ENCODE assay signal across 1 cellular context in the genomic region with DNA sequence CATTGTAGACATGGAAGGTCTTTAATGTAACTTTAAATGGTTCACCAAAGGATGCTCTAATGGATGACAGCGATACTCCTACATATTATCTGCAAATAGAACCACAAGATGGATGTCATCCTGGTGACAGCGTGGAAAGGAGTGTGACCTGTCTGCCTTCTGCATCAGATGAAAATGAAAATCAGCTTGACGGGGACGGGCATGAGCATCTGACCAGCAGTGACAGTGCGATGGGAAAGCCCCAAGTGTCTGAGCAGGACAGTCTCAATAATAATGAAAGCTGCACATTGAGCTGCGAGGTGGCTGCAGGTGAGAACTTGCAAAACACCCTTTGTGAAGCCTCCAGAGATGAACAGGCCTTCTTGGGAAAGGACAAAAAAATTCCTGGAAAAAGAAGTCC.
TF ChIP-seq lines count a peak whose summit lies in the region.

No MANE protein-coding gene starts in this region.

TF ChIP-seq in HepG2, 621 proteins besides CTCF, POLR2A, EP300 and RAD21:
- TF ChIP-seq, protein P1, sequence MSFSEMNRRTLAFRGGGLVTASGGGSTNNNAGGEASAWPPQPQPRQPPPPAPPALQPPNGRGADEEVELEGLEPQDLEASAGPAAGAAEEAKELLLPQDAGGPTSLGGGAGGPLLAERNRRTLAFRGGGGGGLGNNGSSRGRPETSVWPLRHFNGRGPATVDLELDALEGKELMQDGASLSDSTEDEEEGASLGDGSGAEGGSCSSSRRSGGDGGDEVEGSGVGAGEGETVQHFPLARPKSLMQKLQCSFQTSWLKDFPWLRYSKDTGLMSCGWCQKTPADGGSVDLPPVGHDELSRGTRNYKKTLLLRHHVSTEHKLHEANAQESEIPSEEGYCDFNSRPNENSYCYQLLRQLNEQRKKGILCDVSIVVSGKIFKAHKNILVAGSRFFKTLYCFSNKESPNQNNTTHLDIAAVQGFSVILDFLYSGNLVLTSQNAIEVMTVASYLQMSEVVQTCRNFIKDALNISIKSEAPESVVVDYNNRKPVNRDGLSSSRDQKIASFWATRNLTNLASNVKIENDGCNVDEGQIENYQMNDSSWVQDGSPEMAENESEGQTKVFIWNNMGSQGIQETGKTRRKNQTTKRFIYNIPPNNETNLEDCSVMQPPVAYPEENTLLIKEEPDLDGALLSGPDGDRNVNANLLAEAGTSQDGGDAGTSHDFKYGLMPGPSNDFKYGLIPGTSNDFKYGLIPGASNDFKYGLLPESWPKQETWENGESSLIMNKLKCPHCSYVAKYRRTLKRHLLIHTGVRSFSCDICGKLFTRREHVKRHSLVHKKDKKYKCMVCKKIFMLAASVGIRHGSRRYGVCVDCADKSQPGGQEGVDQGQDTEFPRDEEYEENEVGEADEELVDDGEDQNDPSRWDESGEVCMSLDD (CRISPR knock-in tag; IDR thresholded peaks at IDR 0.05; ENCODE audit: borderline replicate concordance), result no peak
- TF ChIP-seq, protein P2, sequence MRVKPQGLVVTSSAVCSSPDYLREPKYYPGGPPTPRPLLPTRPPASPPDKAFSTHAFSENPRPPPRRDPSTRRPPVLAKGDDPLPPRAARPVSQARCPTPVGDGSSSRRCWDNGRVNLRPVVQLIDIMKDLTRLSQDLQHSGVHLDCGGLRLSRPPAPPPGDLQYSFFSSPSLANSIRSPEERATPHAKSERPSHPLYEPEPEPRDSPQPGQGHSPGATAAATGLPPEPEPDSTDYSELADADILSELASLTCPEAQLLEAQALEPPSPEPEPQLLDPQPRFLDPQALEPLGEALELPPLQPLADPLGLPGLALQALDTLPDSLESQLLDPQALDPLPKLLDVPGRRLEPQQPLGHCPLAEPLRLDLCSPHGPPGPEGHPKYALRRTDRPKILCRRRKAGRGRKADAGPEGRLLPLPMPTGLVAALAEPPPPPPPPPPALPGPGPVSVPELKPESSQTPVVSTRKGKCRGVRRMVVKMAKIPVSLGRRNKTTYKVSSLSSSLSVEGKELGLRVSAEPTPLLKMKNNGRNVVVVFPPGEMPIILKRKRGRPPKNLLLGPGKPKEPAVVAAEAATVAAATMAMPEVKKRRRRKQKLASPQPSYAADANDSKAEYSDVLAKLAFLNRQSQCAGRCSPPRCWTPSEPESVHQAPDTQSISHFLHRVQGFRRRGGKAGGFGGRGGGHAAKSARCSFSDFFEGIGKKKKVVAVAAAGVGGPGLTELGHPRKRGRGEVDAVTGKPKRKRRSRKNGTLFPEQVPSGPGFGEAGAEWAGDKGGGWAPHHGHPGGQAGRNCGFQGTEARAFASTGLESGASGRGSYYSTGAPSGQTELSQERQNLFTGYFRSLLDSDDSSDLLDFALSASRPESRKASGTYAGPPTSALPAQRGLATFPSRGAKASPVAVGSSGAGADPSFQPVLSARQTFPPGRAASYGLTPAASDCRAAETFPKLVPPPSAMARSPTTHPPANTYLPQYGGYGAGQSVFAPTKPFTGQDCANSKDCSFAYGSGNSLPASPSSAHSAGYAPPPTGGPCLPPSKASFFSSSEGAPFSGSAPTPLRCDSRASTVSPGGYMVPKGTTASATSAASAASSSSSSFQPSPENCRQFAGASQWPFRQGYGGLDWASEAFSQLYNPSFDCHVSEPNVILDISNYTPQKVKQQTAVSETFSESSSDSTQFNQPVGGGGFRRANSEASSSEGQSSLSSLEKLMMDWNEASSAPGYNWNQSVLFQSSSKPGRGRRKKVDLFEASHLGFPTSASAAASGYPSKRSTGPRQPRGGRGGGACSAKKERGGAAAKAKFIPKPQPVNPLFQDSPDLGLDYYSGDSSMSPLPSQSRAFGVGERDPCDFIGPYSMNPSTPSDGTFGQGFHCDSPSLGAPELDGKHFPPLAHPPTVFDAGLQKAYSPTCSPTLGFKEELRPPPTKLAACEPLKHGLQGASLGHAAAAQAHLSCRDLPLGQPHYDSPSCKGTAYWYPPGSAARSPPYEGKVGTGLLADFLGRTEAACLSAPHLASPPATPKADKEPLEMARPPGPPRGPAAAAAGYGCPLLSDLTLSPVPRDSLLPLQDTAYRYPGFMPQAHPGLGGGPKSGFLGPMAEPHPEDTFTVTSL (CRISPR knock-in tag; IDR thresholded peaks at IDR 0.05; ENCODE audit: borderline replicate concordance), result no peak
- TF ChIP-seq TP53 (CRISPR knock-in tag; conservative IDR thresholded peaks at IDR 0.05) (no peak), NCOR1 (IDR thresholded peaks at IDR 0.05; ENCODE audit: borderline replicate concordance, low read length) (no peak), ZNF670 (CRISPR knock-in tag; IDR thresholded peaks at IDR 0.05; ENCODE audit: borderline replicate concordance) (no peak), STAG1 (CRISPR knock-in tag; IDR thresholded peaks at IDR 0.05) (no peak), ZNF180 (CRISPR knock-in tag; IDR thresholded peaks at IDR 0.05; ENCODE audit: borderline replicate concordance, low read depth) (no peak), ZSCAN29 (CRISPR knock-in tag; conservative IDR thresholded peaks at IDR 0.05) (no peak), ZNF510 (CRISPR knock-in tag; IDR thresholded peaks at IDR 0.05; ENCODE audit: low read depth) (no peak)
- TF ChIP-seq, protein P3, sequence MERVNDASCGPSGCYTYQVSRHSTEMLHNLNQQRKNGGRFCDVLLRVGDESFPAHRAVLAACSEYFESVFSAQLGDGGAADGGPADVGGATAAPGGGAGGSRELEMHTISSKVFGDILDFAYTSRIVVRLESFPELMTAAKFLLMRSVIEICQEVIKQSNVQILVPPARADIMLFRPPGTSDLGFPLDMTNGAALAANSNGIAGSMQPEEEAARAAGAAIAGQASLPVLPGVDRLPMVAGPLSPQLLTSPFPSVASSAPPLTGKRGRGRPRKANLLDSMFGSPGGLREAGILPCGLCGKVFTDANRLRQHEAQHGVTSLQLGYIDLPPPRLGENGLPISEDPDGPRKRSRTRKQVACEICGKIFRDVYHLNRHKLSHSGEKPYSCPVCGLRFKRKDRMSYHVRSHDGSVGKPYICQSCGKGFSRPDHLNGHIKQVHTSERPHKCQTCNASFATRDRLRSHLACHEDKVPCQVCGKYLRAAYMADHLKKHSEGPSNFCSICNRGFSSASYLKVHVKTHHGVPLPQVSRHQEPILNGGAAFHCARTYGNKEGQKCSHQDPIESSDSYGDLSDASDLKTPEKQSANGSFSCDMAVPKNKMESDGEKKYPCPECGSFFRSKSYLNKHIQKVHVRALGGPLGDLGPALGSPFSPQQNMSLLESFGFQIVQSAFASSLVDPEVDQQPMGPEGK (CRISPR knock-in tag; IDR thresholded peaks at IDR 0.05), result no peak
- TF ChIP-seq, protein P4, sequence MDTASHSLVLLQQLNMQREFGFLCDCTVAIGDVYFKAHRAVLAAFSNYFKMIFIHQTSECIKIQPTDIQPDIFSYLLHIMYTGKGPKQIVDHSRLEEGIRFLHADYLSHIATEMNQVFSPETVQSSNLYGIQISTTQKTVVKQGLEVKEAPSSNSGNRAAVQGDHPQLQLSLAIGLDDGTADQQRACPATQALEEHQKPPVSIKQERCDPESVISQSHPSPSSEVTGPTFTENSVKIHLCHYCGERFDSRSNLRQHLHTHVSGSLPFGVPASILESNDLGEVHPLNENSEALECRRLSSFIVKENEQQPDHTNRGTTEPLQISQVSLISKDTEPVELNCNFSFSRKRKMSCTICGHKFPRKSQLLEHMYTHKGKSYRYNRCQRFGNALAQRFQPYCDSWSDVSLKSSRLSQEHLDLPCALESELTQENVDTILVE (CRISPR knock-in tag; IDR thresholded peaks at IDR 0.05), result no peak
- TF ChIP-seq, protein P5, sequence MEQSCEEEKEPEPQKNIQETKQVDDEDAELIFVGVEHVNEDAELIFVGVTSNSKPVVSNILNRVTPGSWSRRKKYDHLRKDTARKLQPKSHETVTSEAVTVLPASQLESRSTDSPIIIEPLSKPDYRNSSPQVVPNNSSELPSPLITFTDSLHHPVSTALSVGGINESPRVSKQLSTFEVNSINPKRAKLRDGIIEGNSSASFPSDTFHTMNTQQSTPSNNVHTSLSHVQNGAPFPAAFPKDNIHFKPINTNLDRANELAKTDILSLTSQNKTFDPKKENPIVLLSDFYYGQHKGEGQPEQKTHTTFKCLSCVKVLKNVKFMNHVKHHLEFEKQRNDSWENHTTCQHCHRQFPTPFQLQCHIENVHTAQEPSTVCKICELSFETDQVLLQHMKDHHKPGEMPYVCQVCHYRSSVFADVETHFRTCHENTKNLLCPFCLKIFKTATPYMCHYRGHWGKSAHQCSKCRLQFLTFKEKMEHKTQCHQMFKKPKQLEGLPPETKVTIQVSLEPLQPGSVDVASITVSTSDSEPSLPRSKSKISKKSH (CRISPR knock-in tag; IDR thresholded peaks at IDR 0.05; ENCODE audit: borderline replicate concordance), result no peak
- TF ChIP-seq, protein P6, sequence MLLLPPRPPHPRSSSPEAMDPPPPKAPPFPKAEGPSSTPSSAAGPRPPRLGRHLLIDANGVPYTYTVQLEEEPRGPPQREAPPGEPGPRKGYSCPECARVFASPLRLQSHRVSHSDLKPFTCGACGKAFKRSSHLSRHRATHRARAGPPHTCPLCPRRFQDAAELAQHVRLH (CRISPR knock-in tag; IDR thresholded peaks at IDR 0.05; ENCODE audit: borderline replicate concordance, low read depth), result no peak
